ENCODE assay signal across 23 cellular contexts in the genomic region with DNA sequence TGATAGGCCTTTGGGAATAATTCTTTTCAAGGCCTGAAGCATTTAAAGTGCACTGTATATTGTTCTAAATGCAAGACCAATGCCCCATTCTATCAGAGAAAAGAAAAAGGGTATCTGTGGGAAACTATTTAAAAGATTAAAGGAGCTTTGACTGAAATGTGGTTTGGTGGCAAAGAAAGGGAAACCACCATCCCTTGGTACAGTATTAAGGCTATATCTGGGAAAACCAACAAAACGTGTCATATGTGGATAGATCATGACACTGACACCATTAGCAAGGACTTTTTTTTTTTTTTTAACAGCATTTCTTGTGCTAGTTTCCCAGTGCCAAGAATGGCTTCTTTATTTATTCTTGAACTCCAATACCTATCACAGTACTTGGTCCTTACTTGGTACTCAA.
"Had no signal": no experiment of that assay in that cellular context is flagged by ENCODE, and none has a peak within 500 bp of the region (broad histone marks: within the 10 kb centered on the region; RNA-seq: fewer than 3 reads in every experiment).

No MANE protein-coding gene starts in this region.

- DNase-seq: dermis blood vessel endothelial cell; dorsolateral prefrontal cortex; effector CD4-positive, alpha-beta T cell; effector memory CD4-positive, alpha-beta T cell; foreskin keratinocyte; heart left ventricle; hypothalamus; immature natural killer cell; islet precursor cell; left cardiac atrium; left lung; left ventricle myocardium superior; lower lobe of right lung; mesenchymal stem cell; mucosa of descending colon; naive B cell; naive thymus-derived CD8-positive, alpha-beta T cell had no signal

- H2AFZ ChIP-seq: hepatocyte had no signal

- H3K4me2 ChIP-seq: hepatocyte had no signal

- H3K4me1 ChIP-seq: foreskin keratinocyte, heart left ventricle, left lung, lower lobe of right lung had no signal

- H3K36me3 ChIP-seq: gastroesophageal sphincter, heart left ventricle, left lung, lower lobe of right lung had no signal

- H3K79me2 ChIP-seq: hepatocyte had no signal

- H3K9me3 ChIP-seq: esophagus muscularis mucosa, gastroesophageal sphincter, heart left ventricle, left lung, lower lobe of right lung, mucosa of descending colon had no signal

- H3K27ac ChIP-seq: coronary artery, dorsolateral prefrontal cortex, esophagus muscularis mucosa, foreskin keratinocyte, gastroesophageal sphincter, heart left ventricle, hepatocyte, left lung, lower lobe of right lung had no signal

- H3K4me3 ChIP-seq: coronary artery, dorsolateral prefrontal cortex, esophagus muscularis mucosa, gastroesophageal sphincter, heart left ventricle, hepatocyte, left lung, lower lobe of right lung, mucosa of descending colon had no signal

- ATAC-seq: foreskin keratinocyte; gastroesophageal sphincter; heart left ventricle; left cardiac atrium; left ventricle myocardium superior; lower lobe of right lung; mucosa of descending colon; naive thymus-derived CD8-positive, alpha-beta T cell had no signal

- FAIRE-seq: endothelial cell of umbilical vein, frontal cortex had no signal

- H3K27me3 ChIP-seq: esophagus muscularis mucosa, foreskin keratinocyte, gastroesophageal sphincter, heart left ventricle, hepatocyte, left lung had no signal
